ENCODE assay signal across 32 cellular contexts in the genomic region with DNA sequence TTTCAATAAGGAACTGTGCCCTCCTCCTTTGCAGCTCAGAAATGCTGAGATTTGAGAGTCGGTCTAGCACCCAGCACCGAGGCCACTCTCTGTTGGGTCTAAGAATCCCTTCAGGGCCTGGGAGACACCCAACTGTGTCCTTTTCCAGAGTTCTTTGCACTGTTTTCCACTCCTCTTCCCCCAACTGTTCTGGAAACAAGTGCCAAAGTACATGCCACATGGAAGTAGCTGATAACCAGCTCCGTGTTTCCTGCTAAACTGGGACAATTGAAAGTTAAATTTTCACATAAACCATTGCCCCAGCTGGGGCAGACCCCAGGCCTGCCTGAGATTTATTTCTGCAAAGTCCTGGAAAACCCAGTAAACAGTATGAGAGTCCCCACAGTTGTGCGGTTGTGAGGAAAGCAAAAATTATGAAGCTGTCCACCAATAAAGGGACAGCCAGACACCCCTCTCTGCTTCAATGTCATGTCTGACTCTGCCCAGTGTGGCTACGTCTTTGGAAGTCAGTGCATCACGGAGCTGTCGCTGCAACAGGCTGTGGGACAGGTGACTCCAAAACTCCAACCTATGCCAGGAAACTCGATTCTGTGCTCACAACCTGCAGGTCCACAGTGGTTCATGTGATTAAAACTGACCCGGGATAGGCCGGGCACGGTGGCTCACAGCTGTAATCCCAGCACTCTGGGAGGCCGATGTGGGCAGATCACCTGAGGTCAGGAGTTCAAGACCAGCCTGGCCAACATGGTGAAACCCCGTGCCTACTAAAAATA.
"Had no signal": no experiment of that assay in that cellular context is flagged by ENCODE, and none has a peak within 500 bp of the region (broad histone marks: within the 10 kb centered on the region; RNA-seq: fewer than 3 reads in every experiment).

No MANE protein-coding gene starts in this region.

- H3K27me3 ChIP-seq: ascending aorta, body of pancreas had no signal

- H3K9ac ChIP-seq: KMS-11 had no signal

- H3K27ac Mint-ChIP-seq: activated B cell treated with CpG ODN at 0.5 μM for 24 hours; activated CD4-positive, alpha-beta memory T cell treated with anti-CD3 and anti-CD28 coated beads for 36 hours; activated CD4-positive, alpha-beta T cell treated with anti-CD3 and anti-CD28 coated beads, Interleukin-2, amount 10 ng/mL, durations not matched to agents 7 days and 5 days; activated naive CD4-positive, alpha-beta T cell treated with anti-CD3 and anti-CD28 coated beads, Interleukin-2, amount 50 U/mL, for 72 hours; activated naive CD8-positive, alpha-beta T cell treated with anti-CD3 and anti-CD28 coated beads, Interleukin-2, amount 50 U/mL, for 24 hours; T-cell had no signal

- H3K4me3 ChIP-seq: ascending aorta, body of pancreas, SK-N-MC had no signal

- H3K36me3 Mint-ChIP-seq: activated CD4-positive, alpha-beta memory T cell treated with anti-CD3 and anti-CD28 coated beads for 36 hours; activated naive CD4-positive, alpha-beta T cell treated with anti-CD3 and anti-CD28 coated beads, Interleukin-2, amount 50 U/mL, for 72 hours; T-cell had no signal

- FAIRE-seq: bronchial epithelial cell, TTC549 had no signal

- H3K4me1 ChIP-seq: ascending aorta, body of pancreas had no signal

- DNase-seq: activated B cell treated with CpG ODN at 0.5 μM for 24 hours; activated CD4-positive, alpha-beta memory T cell treated with anti-CD3 and anti-CD28 coated beads for 36 hours; activated CD4-positive, alpha-beta T cell treated with anti-CD3 and anti-CD28 coated beads for 1 hour; activated CD4-positive, alpha-beta T cell treated with anti-CD3 and anti-CD28 coated beads, Interleukin-2, amount 10 ng/mL, durations not matched to agents 7 days and 5 days; activated CD8-positive, alpha-beta memory T cell treated with anti-CD3 and anti-CD28 coated beads for 24 hours; activated effector memory CD4-positive, alpha-beta T cell treated with anti-CD3 and anti-CD28 coated beads, Interleukin-2, amount 50 U/mL, for 16 hours; activated naive CD4-positive, alpha-beta T cell treated with Interleukin-2 at 50 U/mL for 16 hours; activated naive CD8-positive, alpha-beta T cell treated with anti-CD3 and anti-CD28 coated beads, Interleukin-2, amount 50 U/mL, for 24 hours; activated T-cell treated with anti-CD3 and anti-CD28 coated beads, Interleukin-2, amount 50 U/mL, for 4 hours; amniotic stem cell; body of pancreas; NCI-H1092; NCI-H1417; NCI-H2029; NCI-H2107; NCI-H2171 treated with DMSO at 0.1 percent for 48 hours; NCI-H345; NCI-H510A; NCI-H526 treated with DMSO at 0.1 percent for 48 hours; NCI-H82; OCI-M1; RPMI8226; T-cell; T-helper 2 cell; T1000 had no signal

- H3K9me3 ChIP-seq: ascending aorta, body of pancreas had no signal

- H3K27me3 Mint-ChIP-seq: activated CD4-positive, alpha-beta T cell treated with anti-CD3 and anti-CD28 coated beads, Interleukin-2, amount 10 ng/mL, durations not matched to agents 7 days and 5 days had no signal

- H3K27ac ChIP-seq: ascending aorta, body of pancreas, KMS-11, SK-N-MC had no signal

- H3K9me3 Mint-ChIP-seq: activated B cell treated with CpG ODN at 0.5 μM for 24 hours; activated CD4-positive, alpha-beta memory T cell treated with anti-CD3 and anti-CD28 coated beads for 36 hours; activated CD4-positive, alpha-beta T cell treated with anti-CD3 and anti-CD28 coated beads, Interleukin-2, amount 10 ng/mL, durations not matched to agents 7 days and 5 days; activated naive CD4-positive, alpha-beta T cell treated with anti-CD3 and anti-CD28 coated beads, Interleukin-2, amount 50 U/mL, for 72 hours; activated naive CD8-positive, alpha-beta T cell treated with anti-CD3 and anti-CD28 coated beads, Interleukin-2, amount 50 U/mL, for 24 hours; activated T-cell treated with anti-CD3 and anti-CD28 coated beads, Interleukin-2, amount 50 U/mL, for 4 hours; T-cell had no signal

- H3K4me1 Mint-ChIP-seq: activated CD4-positive, alpha-beta T cell treated with anti-CD3 and anti-CD28 coated beads, Interleukin-2, amount 10 ng/mL, durations not matched to agents 7 days and 5 days; activated naive CD8-positive, alpha-beta T cell treated with anti-CD3 and anti-CD28 coated beads, Interleukin-2, amount 50 U/mL, for 24 hours; T-cell had no signal

- H3K4me3 Mint-ChIP-seq: activated B cell treated with CpG ODN at 0.5 μM for 24 hours; activated CD4-positive, alpha-beta memory T cell treated with anti-CD3 and anti-CD28 coated beads for 36 hours; activated CD4-positive, alpha-beta T cell treated with anti-CD3 and anti-CD28 coated beads, Interleukin-2, amount 10 ng/mL, durations not matched to agents 7 days and 5 days; activated naive CD8-positive, alpha-beta T cell treated with anti-CD3 and anti-CD28 coated beads, Interleukin-2, amount 50 U/mL, for 24 hours; activated T-cell treated with anti-CD3 and anti-CD28 coated beads, Interleukin-2, amount 50 U/mL, for 4 hours; T-cell had no signal

- H3K4me2 ChIP-seq: KMS-11 had no signal

- H3K36me3 ChIP-seq: ascending aorta had no signal

- ATAC-seq: activated naive CD4-positive, alpha-beta T cell treated with anti-CD3 and anti-CD28 coated beads, Interleukin-2, amount 50 U/mL, for 72 hours; activated naive CD8-positive, alpha-beta T cell treated with anti-CD3 and anti-CD28 coated beads, Interleukin-2, amount 50 U/mL, for 24 hours; activated T-cell treated with anti-CD3 and anti-CD28 coated beads, Interleukin-2, amount 50 U/mL, for 4 hours; body of pancreas; Right ventricle myocardium inferior; T-cell had no signal
